ENCODE assay signal across 16 cellular contexts in the genomic region with DNA sequence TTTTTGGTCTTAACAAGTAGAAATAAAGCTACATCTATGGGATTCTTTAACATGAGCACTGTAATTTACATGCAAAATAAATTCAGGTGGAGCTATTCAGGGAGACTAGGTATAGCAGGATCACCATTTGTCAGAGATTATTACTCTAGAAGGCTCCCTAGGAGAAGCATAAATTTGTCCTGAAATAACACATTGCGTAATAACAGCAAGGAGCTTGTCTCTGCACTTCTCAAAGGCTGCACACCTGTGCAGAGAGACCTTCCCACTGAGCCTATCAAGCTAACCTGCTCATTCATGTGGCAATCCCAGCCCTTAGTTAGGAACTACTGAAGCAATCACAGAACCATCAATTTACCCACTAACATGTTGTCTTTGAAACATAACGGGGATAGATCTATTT.
DNase-seq lines count a peak whose midpoint lies in the region; TF ChIP-seq lines count a peak whose summit lies in the region.
"Had no signal": no experiment of that assay in that cellular context is flagged by ENCODE, and none has a peak within 500 bp of the region (broad histone marks: within the 10 kb centered on the region; RNA-seq: fewer than 3 reads in every experiment).

No MANE protein-coding gene starts in this region.

- H3F3A ChIP-seq in OCI-LY1 (ENCODE audit: insufficient read depth, low read length), result no peaks in the 10 kb centered on the region

- H2BK120ac ChIP-seq in mesenchymal stem cell (ENCODE audit: low read depth, low read length), result no peak overlapping the region

- H3K27me3 ChIP-seq in OCI-LY1 (ENCODE audit: insufficient read depth, low read length) (no peaks in the 10 kb centered on the region), mesenchymal stem cell (ENCODE audit: control insufficient read depth in 1 of 2, insufficient read depth in 1 of 2, low read length in 2 of 2) (no peaks in the 10 kb centered on the region)
- H3K27me3 ChIP-seq: BLaER1 treated with 17β-estradiol and CSF1 and Interleukin-3, amounts not matched to agents 10 nM and 100 nM had no signal

- H3K4ac ChIP-seq in mesenchymal stem cell (ENCODE audit: low read depth in 1 of 2, low read length in 2 of 2), result no peak overlapping the region

- no peak overlapping the region for H4K8ac ChIP-seq in mesenchymal stem cell (ENCODE audit: low read length)

- no peak for TF ChIP-seq CTCF in OCI-LY1 (IDR thresholded peaks at IDR 0.05; ENCODE audit: low read length)

- H3K79me2 ChIP-seq in OCI-LY1 (ENCODE audit: insufficient read depth, low read length), result no peaks in the 10 kb centered on the region

- DNase-seq in NCI-H2227 (lab: John Stamatoyannopoulos, UW; ENCODE audit: unreplicated experiment) (peak; percentile 6), NCI-H2227 treated with DMSO at 0.1 percent for 48 hours (lab: John Stamatoyannopoulos, UW) (no peak), NCI-H1417 (lab: John Stamatoyannopoulos, UW) (peak in 2 of 3 experiments; percentile 60 to 86), left kidney (ENCODE audit: low read depth, low spot score) (peak; percentile 11), DMS114 treated with DMSO at 0.1 percent for 48 hours (lab: John Stamatoyannopoulos, UW; ENCODE audit: unreplicated experiment) (no peak), mesenchymal stem cell (no peak)
- DNase-seq: CD8-positive, alpha-beta memory T cell; NCI-H1048; NCI-H446; Right ventricle myocardium superior had no signal

- H3K9me3 ChIP-seq in OCI-LY1 (ENCODE audit: low read length) (no peaks in the 10 kb centered on the region), mesenchymal stem cell (ENCODE audit: control insufficient read depth, low read length) (no peaks in the 10 kb centered on the region)
- H3K9me3 ChIP-seq: A549; BLaER1 treated with 17β-estradiol and CSF1 and Interleukin-3, amounts not matched to agents 10 nM and 100 nM had no signal

- no peak overlapping the region for H2BK15ac ChIP-seq in mesenchymal stem cell (ENCODE audit: low read depth, poor library complexity, severe bottlenecking)

- H3K36me3 ChIP-seq in OCI-LY1 (ENCODE audit: insufficient read depth, low read length) (no peaks in the 10 kb centered on the region), mesenchymal stem cell (ENCODE audit: control insufficient read depth in 1 of 2, insufficient read depth in 2 of 2, low read depth in 1 of 2, low read length in 2 of 2) (no peaks in the 10 kb centered on the region)
- H3K36me3 ChIP-seq: BLaER1 treated with 17β-estradiol and CSF1 and Interleukin-3, amounts not matched to agents 10 nM and 100 nM had no signal

- no peaks in the 10 kb centered on the region for H3K9me2 ChIP-seq in OCI-LY1 (ENCODE audit: low read depth, low read length)

- no peak overlapping the region for H3K9ac ChIP-seq in OCI-LY1 (ENCODE audit: low read length)
- H3K9ac ChIP-seq in mesenchymal stem cell (ENCODE audit: low read length), result no peak overlapping the region
- H3K9ac ChIP-seq: BLaER1 treated with 17β-estradiol and CSF1 and Interleukin-3, amounts not matched to agents 10 nM and 100 nM; KMS-11 had no signal

- H3K79me1 ChIP-seq in mesenchymal stem cell (replicated peaks; ENCODE audit: low read length, poor library complexity, severe bottlenecking), result no peaks in the 10 kb centered on the region

- H3K18ac ChIP-seq in mesenchymal stem cell (ENCODE audit: low read depth in 1 of 2, low read length in 2 of 2), result no peak overlapping the region

- peaks cover 38% of the 10 kb centered on the region for H3K4me1 ChIP-seq in OCI-LY1 (ENCODE audit: insufficient read depth, low read length, severe bottlenecking)
- H3K4me1 ChIP-seq in mesenchymal stem cell (ENCODE audit: control insufficient read depth, insufficient read depth, low read depth, low read length), result no peaks in the 10 kb centered on the region
- H3K4me1 ChIP-seq: A549; BLaER1 treated with 17β-estradiol and CSF1 and Interleukin-3, amounts not matched to agents 10 nM and 100 nM had no signal

- H4K20me1 ChIP-seq in OCI-LY1 (ENCODE audit: insufficient read depth, low read length), result no peaks in the 10 kb centered on the region
- H4K20me1 ChIP-seq: BLaER1 treated with 17β-estradiol and CSF1 and Interleukin-3, amounts not matched to agents 10 nM and 100 nM had no signal

- no peak overlapping the region for H2BK5ac ChIP-seq in mesenchymal stem cell (ENCODE audit: low read depth, low read length, poor library complexity, severe bottlenecking)

- H2AK5ac ChIP-seq in mesenchymal stem cell (ENCODE audit: low read length, severe bottlenecking), result no peak overlapping the region

- no peak overlapping the region for H3K4me3 ChIP-seq in OCI-LY1 (ENCODE audit: low read depth, low read length, poor library complexity, severe bottlenecking)
- H3K4me3 ChIP-seq in mesenchymal stem cell (ENCODE audit: insufficient read depth in 1 of 2, low read depth in 1 of 2, low read length in 2 of 2), result no peak overlapping the region
- H3K4me3 ChIP-seq: A549; BLaER1 treated with 17β-estradiol and CSF1 and Interleukin-3, amounts not matched to agents 10 nM and 100 nM; GM23338; SK-N-MC had no signal

- no peak overlapping the region for H3K23ac ChIP-seq in mesenchymal stem cell (ENCODE audit: low read length in 2 of 2)

- H3K14ac ChIP-seq in mesenchymal stem cell (ENCODE audit: low read length in 2 of 2), result no peak overlapping the region

- no peak overlapping the region for H4K91ac ChIP-seq in mesenchymal stem cell (ENCODE audit: low read length)

- no peak overlapping the region for H2AFZ ChIP-seq in OCI-LY1 (ENCODE audit: low read length)
- H2AFZ ChIP-seq in mesenchymal stem cell (ENCODE audit: low read depth, low read length), result no peak overlapping the region
- H2AFZ ChIP-seq: GM23338 had no signal

- 93% methylated on average over 1 of the region's 2 CpGs for WGBS in mesenchymal stem cell

- H3K4me2 ChIP-seq in OCI-LY1 (ENCODE audit: low read length), result peak overlapping the region; percentile 5; the same call in 1 of the 2 replicates
- H3K4me2 ChIP-seq in mesenchymal stem cell (ENCODE audit: low read length, poor library complexity, severe bottlenecking), result no peak overlapping the region
- H3K4me2 ChIP-seq: A549; BLaER1 treated with 17β-estradiol and CSF1 and Interleukin-3, amounts not matched to agents 10 nM and 100 nM; GM23338; KMS-11 had no signal

- no peak overlapping the region for H2BK12ac ChIP-seq in mesenchymal stem cell (ENCODE audit: low read length in 2 of 2)

- H3K27ac ChIP-seq in OCI-LY1 (ENCODE audit: low read depth, low read length, poor library complexity, severe bottlenecking), result peak overlapping the region; percentile 53
- H3K27ac ChIP-seq in mesenchymal stem cell (ENCODE audit: low read length, poor library complexity, severe bottlenecking), result no peak overlapping the region
- H3K27ac ChIP-seq: A549; BLaER1 treated with 17β-estradiol and CSF1 and Interleukin-3, amounts not matched to agents 10 nM and 100 nM; KMS-11; SK-N-MC had no signal

Comparison
In these comparisons a context has a peak if more than half of its experiments do, and no peak if none do; other contexts are left out.
1. DNase-seq: peak in NCI-H2227 (single experiment), NCI-H1417 (2 of 3) and left kidney (single experiment); none in NCI-H2227 treated with DMSO at 0.1 percent for 48 hours (single experiment), DMS114 treated with DMSO at 0.1 percent for 48 hours (single experiment) and mesenchymal stem cell (single experiment).